Comparison of ENCODE assay signal across 1 cellular context in genomic region chr15:70098461-70099166, GRCh38.
A peak's percentile ranks its signal among the peaks of the same experiment; 100 is the strongest.
TF ChIP-seq lines count a peak whose summit lies in the region.

No MANE protein-coding gene starts in this region.

TF ChIP-seq in WTC11, 78 proteins besides CTCF, POLR2A, EP300 and RAD21 (continued from another document):
- 0 out of 2 replicates have a peak, but pooled peaks have one; percentile 57 for TF ChIP-seq ARID4B (CRISPR knock-in tag; IDR thresholded peaks at IDR 0.05; ENCODE audit: borderline replicate concordance)
- TF ChIP-seq FOXK1 (CRISPR knock-in tag; IDR thresholded peaks at IDR 0.05): 0 out of 2 replicates have a peak, but pooled peaks have one; percentile 26
- no peak for TF ChIP-seq E2F1 (CRISPR knock-in tag; IDR thresholded peaks at IDR 0.05)
- peak; percentile 37; the same call in 1 of the 2 replicates for TF ChIP-seq FOXP4 (CRISPR knock-in tag; IDR thresholded peaks at IDR 0.05)
- TF ChIP-seq USF1 (CRISPR knock-in tag; IDR thresholded peaks at IDR 0.05): 0 out of 2 replicates have a peak, but pooled peaks have one; percentile 11
